Comparison of ENCODE assay signal across 8 cellular contexts in the genomic region with DNA sequence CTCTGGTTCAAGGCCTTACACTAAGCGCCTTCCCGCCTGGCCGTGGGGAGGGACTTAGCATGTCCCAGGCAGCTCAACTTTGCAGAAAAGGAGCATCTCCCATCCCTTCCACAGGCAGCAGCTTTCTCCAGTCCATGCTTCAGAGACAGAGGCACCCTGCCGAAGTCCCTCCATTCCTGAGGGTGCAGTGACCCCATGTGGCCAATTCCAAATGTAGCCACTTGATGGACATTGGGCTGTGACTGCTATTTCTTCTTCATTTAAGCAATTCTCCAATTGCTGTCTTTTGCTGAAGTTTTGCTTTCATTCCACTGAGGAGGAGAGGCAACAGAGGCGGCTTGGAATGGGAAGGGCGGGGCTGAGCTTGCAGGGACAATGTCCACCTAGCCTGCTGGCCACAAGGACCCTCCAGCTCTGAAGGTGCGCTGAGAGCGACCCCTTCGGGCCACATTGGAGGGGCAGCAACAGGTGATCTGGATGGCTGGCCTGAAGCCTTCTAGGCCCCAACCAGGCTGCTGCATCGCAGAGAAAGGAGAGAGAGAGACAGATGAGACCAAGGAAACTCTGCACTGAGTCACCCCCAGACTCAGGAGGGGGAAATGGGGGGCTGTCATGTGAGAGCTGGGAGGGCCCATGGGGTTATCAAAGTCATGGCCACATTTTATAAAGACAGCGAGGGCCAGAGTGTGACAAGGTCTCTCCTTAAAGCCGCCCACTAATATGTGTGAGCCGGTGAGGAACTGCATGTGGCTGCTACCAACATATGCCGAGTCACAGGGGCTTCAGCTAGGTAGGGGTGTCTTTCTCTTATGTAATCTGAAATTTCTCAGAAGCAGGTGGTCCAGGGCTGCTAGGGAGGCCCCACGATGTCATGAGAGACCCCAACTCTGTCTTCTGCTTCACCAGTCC.
DNase-seq lines count a peak whose midpoint lies in the region; ATAC-seq and TF ChIP-seq lines count a peak whose summit lies in the region.

No MANE protein-coding gene starts in this region.

- CTCF ChIA-PET in AG04449 (lab: Yijun Ruan, JAX), result interaction anchor here (0.6 to 14.1 kb wide), 73 partner anchors 8 to 1612 kb away, joined by 3 to 504 read pairs (median 4); a partner anchor contains a TSS

- H3K27ac ChIP-seq in adrenal gland, result no peak overlapping the region
- no peak overlapping the region for H3K27ac ChIP-seq in prostate gland

- TF ChIP-seq CTCF in AG04449 (IDR thresholded peaks at IDR 0.05; ENCODE audit: insufficient read depth, low read length, missing control alignments) (peak; percentile 75), GM12864 (IDR thresholded peaks at IDR 0.05; ENCODE audit: low read depth, low read length, missing control alignments) (peak; percentile 48), adrenal gland (IDR thresholded peaks at IDR 0.05) (peak; percentile 38 to 95 (median 86)), prostate gland (IDR thresholded peaks at IDR 0.05) (peak; percentile 27 to 80 (median 74))

- WGBS in adrenal gland, 4 donors, result 49 to 61% (median 60%) methylated on average over 14 to 15 of the region's 15 CpGs
- 73% methylated on average over 15 of the region's 15 CpGs for WGBS in prostate gland

- POLR2A ChIA-PET in AG04449 (lab: Yijun Ruan, JAX), result no interaction called here

- intact Hi-C loops in adrenal gland (cut with DNase I) (loop anchor here in 1 of 2 donors (2.0 kb wide), 1 partner anchor 702 kb away; no protein-coding TSS in a partner anchor), cardiac septum (cut with DNase I) (loop anchor here (1.0 to 5.0 kb wide), 2 partner anchors 120 to 704 kb away; no protein-coding TSS in a partner anchor), prostate gland (cut with DNase I) (loop anchor here (5.0 kb wide), 2 partner anchors 61 to 699 kb away; a partner anchor contains a TSS)

- H3K9me3 ChIP-seq in adrenal gland (replicated peaks in 1 of 3), result no peaks in the 10 kb centered on the region
- H3K9me3 ChIP-seq in prostate gland, result no peaks in the 10 kb centered on the region

- peak; percentile 36 for DNase-seq in AG04449 (ENCODE audit: low read depth, low spot score)
- DNase-seq in GM12864 (ENCODE audit: low read depth), result no peak
- peak; percentile 64 for DNase-seq in NCI-H1694 treated with DMSO at 0.1 percent for 48 hours (lab: John Stamatoyannopoulos, UW)
- DNase-seq in adrenal gland, result peak; percentile 76 to 95 (median 85)
- peak; percentile 74 for DNase-seq in cardiac septum (ENCODE audit: low spot score)
- peak; percentile 64 for DNase-seq in prostate gland (ENCODE audit: low spot score)
- DNase-seq in activated CD8-positive, alpha-beta memory T cell treated with anti-CD3 and anti-CD28 coated beads, Interleukin-2, amount 50 U/mL, for 4 hours, result no peak

- H3K4me3 ChIP-seq in AG04449 (ENCODE audit: low read depth, low read length) (no peak overlapping the region), GM12864 (ENCODE audit: low read depth, low read length) (no peak overlapping the region), adrenal gland (no peak overlapping the region), prostate gland (no peak overlapping the region)

- H3K36me3 ChIP-seq in adrenal gland (replicated peaks in 1 of 2) (no peaks in the 10 kb centered on the region), prostate gland (no peaks in the 10 kb centered on the region)

- no peak for ATAC-seq in HG02870 (IDR thresholded peaks at IDR 0.05; ENCODE audit: unreplicated experiment)

- H3K4me1 ChIP-seq in adrenal gland (replicated peaks in 1 of 2), result peaks cover 0 to 13% of the 10 kb centered on the region in 2 donors
- H3K4me1 ChIP-seq in prostate gland (replicated peaks), result no peaks in the 10 kb centered on the region

- H3K27me3 ChIP-seq in adrenal gland (no peaks in the 10 kb centered on the region), prostate gland (replicated peaks; ENCODE audit: insufficient read depth) (no peaks in the 10 kb centered on the region)

- TF ChIP-seq POLR2A in adrenal gland (IDR thresholded peaks at IDR 0.05) (no peak), prostate gland (IDR thresholded peaks at IDR 0.05) (no peak)

Comparison
In these comparisons a context has a peak if more than half of its experiments do, and no peak if none do; other contexts are left out.
1. DNase-seq: peak in AG04449 (single experiment), NCI-H1694 treated with DMSO at 0.1 percent for 48 hours (single experiment), adrenal gland (7 of 7), cardiac septum (single experiment) and prostate gland (single experiment); none in GM12864 (single experiment) and activated CD8-positive, alpha-beta memory T cell treated with anti-CD3 and anti-CD28 coated beads, Interleukin-2, amount 50 U/mL, for 4 hours (single experiment).
2. Peak in every context shown above with its lines, with median percentiles within 50 percentile points of each other: CTCF ChIP-seq.